In genomic region chr17:50478391-50479361, GRCh38 we compare ENCODE assay signal across 1 cellular context.
A peak's percentile ranks its signal among the peaks of the same experiment; 100 is the strongest.
TF ChIP-seq lines count a peak whose summit lies in the region.

RSAD1 (plus strand) TSS chr17:50478860; CDS start chr17:50478885, 25 bp downstream.

TF ChIP-seq in H1, 55 proteins besides CTCF, POLR2A, EP300 and RAD21 (continued from another document):
- TF ChIP-seq POU5F1 (IDR thresholded peaks at IDR 0.05; ENCODE audit: low read depth, low read length) = no peak
- TF ChIP-seq JUN (IDR thresholded peaks at IDR 0.05; ENCODE audit: low read depth, low read length) = no peak
- TF ChIP-seq SIRT6 (IDR thresholded peaks at IDR 0.05; ENCODE audit: low read length) = no peak
- TF ChIP-seq PHF8 (conservative IDR thresholded peaks at IDR 0.05; ENCODE audit: low read depth, low read length) = peak; percentile 65
- TF ChIP-seq TEAD4 (IDR thresholded peaks at IDR 0.05; ENCODE audit: low read depth, low read length) = peak; percentile 37; the same call in 1 of the 2 replicates
- TF ChIP-seq CHD2 (IDR thresholded peaks at IDR 0.05; ENCODE audit: low read length) = peak; percentile 58; the same call in 1 of the 2 replicates
- TF ChIP-seq BRCA1 (IDR thresholded peaks at IDR 0.05; ENCODE audit: low read depth, low read length) = 0 out of 2 replicates have a peak, but pooled peaks have one; percentile 21
- TF ChIP-seq SP1 (IDR thresholded peaks at IDR 0.05; ENCODE audit: low read depth, low read length) = no peak
- TF ChIP-seq MAFK (IDR thresholded peaks at IDR 0.05; ENCODE audit: low read depth, low read length) = no peak
- TF ChIP-seq KDM5A (IDR thresholded peaks at IDR 0.05; ENCODE audit: low read length) = no peak
- peak; percentile 52 for TF ChIP-seq CTBP2 (IDR thresholded peaks at IDR 0.05; ENCODE audit: borderline replicate concordance, insufficient read depth, insufficient read length, low read length)
- TF ChIP-seq SAP30 (IDR thresholded peaks at IDR 0.05; ENCODE audit: insufficient read depth, insufficient replicate concordance, low read length) = peak; percentile 38
- peak; percentile 95 for TF ChIP-seq KDM4A (IDR thresholded peaks at IDR 0.05; ENCODE audit: low read depth, low read length, severe bottlenecking)
- TF ChIP-seq TBP (IDR thresholded peaks at IDR 0.05; ENCODE audit: low read depth, low read length) = no peak; the same call in 1 of the 2 replicates
- no peak for TF ChIP-seq ZNF274 (IDR thresholded peaks at IDR 0.05; ENCODE audit: borderline replicate concordance, extremely low read depth, low read length)
- peak; percentile 29; the same call in 1 of the 2 replicates for TF ChIP-seq NRF1 (IDR thresholded peaks at IDR 0.05; ENCODE audit: low read depth, low read length)
- TF ChIP-seq CHD7 (IDR thresholded peaks at IDR 0.05; ENCODE audit: insufficient replicate concordance, low read length) = no peak
- TF ChIP-seq CREB1 (IDR thresholded peaks at IDR 0.05) = peak; percentile 73
- TF ChIP-seq ATF2 (IDR thresholded peaks at IDR 0.05; ENCODE audit: low read length) = no peak
- no peak for TF ChIP-seq CEBPB (IDR thresholded peaks at IDR 0.05; ENCODE audit: low read depth, low read length)
- TF ChIP-seq TAF7 (optimal IDR thresholded peaks at IDR 0.05; ENCODE audit: borderline replicate concordance, low read depth, low read length) = peak; percentile 96
- no peak for TF ChIP-seq CBX5 (IDR thresholded peaks at IDR 0.05; ENCODE audit: low read depth, low read length)
- peak; percentile 3; the same call in 1 of the 2 replicates for TF ChIP-seq EGR1 (IDR thresholded peaks at IDR 0.05; ENCODE audit: borderline replicate concordance, low read depth, low read length)
- 0 out of 2 replicates have a peak, but pooled peaks have one; percentile 7 for TF ChIP-seq JUND (IDR thresholded peaks at IDR 0.05; ENCODE audit: low read length)
- peak; percentile 40; the same call in 1 of the 2 replicates for TF ChIP-seq SRF (IDR thresholded peaks at IDR 0.05; ENCODE audit: low read depth, low read length)
- TF ChIP-seq ASH2L (IDR thresholded peaks at IDR 0.05; ENCODE audit: low read length) = peak; percentile 39
- TF ChIP-seq RXRA (IDR thresholded peaks at IDR 0.05; ENCODE audit: insufficient read depth, low read depth, low read length) = no peak
- TF ChIP-seq MAX (IDR thresholded peaks at IDR 0.05) = peak; percentile 20; the same call in 1 of the 2 replicates
- no peak for TF ChIP-seq SP2 (IDR thresholded peaks at IDR 0.05; ENCODE audit: low read length)
- 0 out of 2 replicates have a peak, but pooled peaks have one; percentile 18 for TF ChIP-seq SUZ12 (IDR thresholded peaks at IDR 0.05; ENCODE audit: low read length)
- TF ChIP-seq SP4 (IDR thresholded peaks at IDR 0.05; ENCODE audit: low read length) = no peak
- no peak for TF ChIP-seq EZH2 (IDR thresholded peaks at IDR 0.05; ENCODE audit: low read depth, low read length, severe bottlenecking)
- no peak for TF ChIP-seq CBX8 (IDR thresholded peaks at IDR 0.05; ENCODE audit: borderline replicate concordance, low read depth, low read length)
- TF ChIP-seq YY1 (IDR thresholded peaks at IDR 0.05; ENCODE audit: low read depth, low read length) = peak; percentile 87
- TF ChIP-seq USF2 (IDR thresholded peaks at IDR 0.05; ENCODE audit: low read length) = no peak
- no peak for TF ChIP-seq BCL11A (IDR thresholded peaks at IDR 0.05; ENCODE audit: low read depth in 2 of 2, low read length in 2 of 2)
- 0 out of 4 replicates have a peak, but pooled peaks of 1 of the 2 experiments have one; percentile 79 for TF ChIP-seq HDAC2 (IDR thresholded peaks at IDR 0.05; ENCODE audit: borderline replicate concordance in 1 of 2, low read depth in 2 of 2, low read length in 2 of 2)
- TF ChIP-seq RBBP5 (IDR thresholded peaks at IDR 0.05; ENCODE audit: borderline replicate concordance, low read depth, low read length) = no peak; the same call in 1 of the 2 replicates
- peak; percentile 16; the same call in 1 of the 2 replicates for TF ChIP-seq ATF3 (IDR thresholded peaks at IDR 0.05; ENCODE audit: insufficient read depth, low read depth, low read length)
- peak; percentile 63; the same call in 1 of the 2 replicates for TF ChIP-seq E2F6 (IDR thresholded peaks at IDR 0.05)
- TF ChIP-seq RNF2 (IDR thresholded peaks at IDR 0.05; ENCODE audit: borderline replicate concordance, low read depth, low read length, missing control alignments, poor library complexity, severe bottlenecking) = no peak
- TF ChIP-seq SIN3A (conservative IDR thresholded peaks at IDR 0.05 in 1 of 2, IDR thresholded peaks at IDR 0.05 in 1 of 2; ENCODE audit: low read depth in 1 of 2, low read length in 2 of 2) = peak; percentile 35 to 82; a peak in 1 of 4 replicates
- TF ChIP-seq NANOG (IDR thresholded peaks at IDR 0.05; ENCODE audit: insufficient read depth, low read depth, low read length, poor library complexity, severe bottlenecking) = no peak
- no peak for TF ChIP-seq SIX5 (IDR thresholded peaks at IDR 0.05; ENCODE audit: low read depth, low read length)
- TF ChIP-seq FOSL1 (IDR thresholded peaks at IDR 0.05; ENCODE audit: insufficient read depth, low read depth, low read length) = no peak
- TF ChIP-seq BACH1 (IDR thresholded peaks at IDR 0.05; ENCODE audit: low read length) = peak; percentile 56
- TF ChIP-seq GABPA (IDR thresholded peaks at IDR 0.05; ENCODE audit: borderline replicate concordance, insufficient read depth, low read length) = peak; percentile 62; the same call in 1 of the 2 replicates
- TF ChIP-seq POLR2AphosphoS5 (IDR thresholded peaks at IDR 0.05; ENCODE audit: low read depth, low read length) = peak; percentile 60
TF ChIP-seq in H1: peak in this region for 25.
